11 cellular contexts compared by ENCODE assay signal in genomic region chr9:127875306-127875966, GRCh38. TPM values are rescaled to one million over a fixed set of nuclear protein-coding genes. Genes with fewer than 3 reads are reported as not detected.
DNase-seq lines count a peak whose midpoint lies in the region; ATAC-seq and TF ChIP-seq lines count a peak whose summit lies in the region.
"Had no signal": no experiment of that assay in that cellular context is flagged by ENCODE, and none has a peak within 500 bp of the region (broad histone marks: within the 10 kb centered on the region; RNA-seq: fewer than 3 reads in every experiment).

No MANE protein-coding gene starts in this region.

- H4K20me1 ChIP-seq in BLaER1 treated with 17β-estradiol and CSF1 and Interleukin-3, amounts not matched to agents 10 nM and 100 nM: peaks cover 0 to 23% (median 0%) of the 10 kb centered on the region in 11 experiments; a peak in 4 of 22 replicates

- H3K9ac ChIP-seq in BLaER1 treated with 17β-estradiol and CSF1 and Interleukin-3, amounts not matched to agents 10 nM and 100 nM: peak overlapping the region in 4 of 11 experiments; percentile 3 to 35 (median 7); a peak in 2 of 22 replicates
- H3K9ac ChIP-seq in rectal smooth muscle tissue (ENCODE audit: low read length): no peak overlapping the region

- DNase-seq in fibroblast of the aortic adventitia (ENCODE audit: low read depth): peak; percentile 63
- DNase-seq in BE2C: no peak
- no peak for DNase-seq in medulla oblongata (ENCODE audit: extremely low spot score)
- DNase-seq in NCI-H1092 (lab: John Stamatoyannopoulos, UW): no peak
- DNase-seq: effector CD4-positive, alpha-beta T cell; NCI-H187 treated with DMSO at 0.1 percent for 48 hours; SJCRH30 had no signal

- TF ChIP-seq CTCF in WI38 (IDR thresholded peaks at IDR 0.05; ENCODE audit: low read depth, low read length): no peak
- no peak for TF ChIP-seq CTCF in fibroblast of the aortic adventitia (IDR thresholded peaks at IDR 0.05; ENCODE audit: insufficient read depth, low read length)
- no peak for TF ChIP-seq CTCF in BE2C (IDR thresholded peaks at IDR 0.05; ENCODE audit: low read depth, low read length)

- no peaks in the 10 kb centered on the region for H3K36me3 ChIP-seq in BLaER1 treated with 17β-estradiol and CSF1 and Interleukin-3, amounts not matched to agents 10 nM and 100 nM
- H3K36me3 ChIP-seq in rectal smooth muscle tissue (ENCODE audit: control insufficient read depth, insufficient read depth, low read length): peaks cover 11% of the 10 kb centered on the region
- peaks cover 4% of the 10 kb centered on the region; the same call in 1 of the 2 replicates for H3K36me3 ChIP-seq in BE2C
- H3K36me3 ChIP-seq: SJCRH30 had no signal

- H3K4me3 ChIP-seq in BLaER1 treated with 17β-estradiol and CSF1 and Interleukin-3, amounts not matched to agents 10 nM and 100 nM: no peak overlapping the region
- H3K4me3 ChIP-seq in WI38 (ENCODE audit: low read depth, low read length) (0 out of 2 replicates have a peak overlapping the region, but pooled peaks have one; percentile 17), fibroblast of the aortic adventitia (ENCODE audit: low read depth, low read length) (peak overlapping the region; percentile 55), rectal smooth muscle tissue (ENCODE audit: low read length) (peak overlapping the region; percentile 9), BE2C (ENCODE audit: low read depth, low read length) (no peak overlapping the region)
- H3K4me3 ChIP-seq: SJCRH30 had no signal

- peak overlapping the region in 10 of 11 experiments; percentile 12 to 88 (median 84); a peak in 14 of 22 replicates for H3K4me2 ChIP-seq in BLaER1 treated with 17β-estradiol and CSF1 and Interleukin-3, amounts not matched to agents 10 nM and 100 nM

- H3K4me1 ChIP-seq in BLaER1 treated with 17β-estradiol and CSF1 and Interleukin-3, amounts not matched to agents 10 nM and 100 nM: peaks cover 54 to 90% (median 82%) of the 10 kb centered on the region in 10 experiments
- H3K4me1 ChIP-seq in rectal smooth muscle tissue (ENCODE audit: control insufficient read depth, insufficient read depth, low read length) (peaks cover 32% of the 10 kb centered on the region), BE2C (peaks cover 4% of the 10 kb centered on the region)

- H3K9me3 ChIP-seq in BLaER1 treated with 17β-estradiol and CSF1 and Interleukin-3, amounts not matched to agents 10 nM and 100 nM (replicated peaks in 1 of 11): no peaks in the 10 kb centered on the region
- H3K9me3 ChIP-seq in BE2C: no peaks in the 10 kb centered on the region
- H3K9me3 ChIP-seq: SJCRH30 had no signal

- no peak for ATAC-seq in GM21381 (IDR thresholded peaks at IDR 0.05; ENCODE audit: unreplicated experiment)

- peaks cover 20 to 29% (median 24%) of the 10 kb centered on the region in 11 experiments for H3K27me3 ChIP-seq in BLaER1 treated with 17β-estradiol and CSF1 and Interleukin-3, amounts not matched to agents 10 nM and 100 nM
- no peaks in the 10 kb centered on the region for H3K27me3 ChIP-seq in rectal smooth muscle tissue (ENCODE audit: control insufficient read depth, insufficient read depth, low read length)
- no peaks in the 10 kb centered on the region for H3K27me3 ChIP-seq in BE2C
- H3K27me3 ChIP-seq: SJCRH30 had no signal

- no peak overlapping the region; a peak in 1 of 22 replicates for H3K27ac ChIP-seq in BLaER1 treated with 17β-estradiol and CSF1 and Interleukin-3, amounts not matched to agents 10 nM and 100 nM
- H3K27ac ChIP-seq in rectal smooth muscle tissue (ENCODE audit: low read depth, low read length): peak overlapping the region; percentile 34
- H3K27ac ChIP-seq: SJCRH30 had no signal

RNA-seq across cellular contexts. Expression of gene AK1, which starts 2.0 kb away (rescaled TPM):
- 75.6 and 121 TPM in 2 replicates for total RNA-seq in fibroblast of the aortic adventitia (ENCODE audit: low replicate concordance)
- polyA plus RNA-seq in BE2C (2012; ENCODE audit: insufficient read depth, insufficient read length, low read depth): 236 TPM

RNA-seq across cellular contexts. Expression of gene ENG, which starts 21.0 kb away (rescaled TPM):
- 15.8 and 62.0 TPM in 2 replicates for total RNA-seq in fibroblast of the aortic adventitia (ENCODE audit: low replicate concordance)
- polyA plus RNA-seq in BE2C (2012; ENCODE audit: insufficient read depth, insufficient read length, low read depth): 9.0 TPM

RNA-seq across cellular contexts. Expression of gene ST6GALNAC6, which starts 24.0 kb away (rescaled TPM):
- total RNA-seq in fibroblast of the aortic adventitia (ENCODE audit: low replicate concordance): 26.5 and 85.0 TPM in 2 replicates
- 40.4 TPM for polyA plus RNA-seq in BE2C (2012; ENCODE audit: insufficient read depth, insufficient read length, low read depth)

RNA-seq across cellular contexts. Expression of gene ST6GALNAC4, which starts 41.4 kb away (rescaled TPM):
- 24.4 and 37.1 TPM in 2 replicates for total RNA-seq in fibroblast of the aortic adventitia (ENCODE audit: low replicate concordance)
- 39.4 TPM for polyA plus RNA-seq in BE2C (2012; ENCODE audit: insufficient read depth, insufficient read length, low read depth)

RNA-seq across cellular contexts. Expression of gene PIP5KL1, which starts 55.1 kb away (rescaled TPM):
- 1.6 and 2.6 TPM in 2 replicates for total RNA-seq in fibroblast of the aortic adventitia (ENCODE audit: low replicate concordance)
- polyA plus RNA-seq in BE2C (2012; ENCODE audit: insufficient read depth, insufficient read length, low read depth): 0.74 TPM

Comparison
In these comparisons a context has a peak if more than half of its experiments do, and no peak if none do; other contexts are left out.
1. H3K4me3 ChIP-seq: peak in WI38 (single experiment), fibroblast of the aortic adventitia (single experiment) and rectal smooth muscle tissue (single experiment); none in BLaER1 treated with 17β-estradiol and CSF1 and Interleukin-3, amounts not matched to agents 10 nM and 100 nM (0 of 10) and BE2C (single experiment).